In genomic region chr18:13453714-13454113, GRCh38 we compare ENCODE assay signal across 21 cellular contexts.
DNase-seq lines count a peak whose midpoint lies in the region; ATAC-seq, FAIRE-seq and TF ChIP-seq lines count a peak whose summit lies in the region.
"Had no signal": no experiment of that assay in that cellular context is flagged by ENCODE, and none has a peak within 500 bp of the region (broad histone marks: within the 10 kb centered on the region; RNA-seq: fewer than 3 reads in every experiment).

No MANE protein-coding gene starts in this region.

- no peak overlapping the region for H3K18ac ChIP-seq in H9 (ENCODE audit: insufficient read length, low read depth, low read length)

- TF ChIP-seq EP300 in HepG2 (IDR thresholded peaks at IDR 0.05; ENCODE audit: low read depth in 2 of 2, low read length in 2 of 2) (no peak), HepG2 (CRISPR knock-in tag; IDR thresholded peaks at IDR 0.05; ENCODE audit: borderline replicate concordance) (no peak)

- H3K27me3 Mint-ChIP-seq in H9 (ENCODE audit: low read depth) (peaks cover 47% of the 10 kb centered on the region), nephron progenitor cell (ENCODE audit: low read depth, poor library complexity) (peaks cover 60% of the 10 kb centered on the region)
- no peaks in the 10 kb centered on the region for H3K27me3 Mint-ChIP-seq in CD4-positive, alpha-beta memory T cell
- H3K27me3 Mint-ChIP-seq: activated CD4-positive, alpha-beta T cell treated with anti-CD3 and anti-CD28 coated beads, Interleukin-2, amount 10 ng/mL, durations not matched to agents 24 days and 14 days; activated naive CD8-positive, alpha-beta T cell treated with anti-CD3 and anti-CD28 coated beads, Interleukin-2, amount 50 U/mL, for 24 hours had no signal

- H4K5ac ChIP-seq in H9 (ENCODE audit: insufficient read length, low read depth, low read length), result no peak overlapping the region

- H3K9me3 ChIP-seq in H9 (ENCODE audit: control insufficient read depth, low read depth, low read length) (no peaks in the 10 kb centered on the region), HepG2 (ENCODE audit: low read length) (no peaks in the 10 kb centered on the region)
- no peaks in the 10 kb centered on the region for H3K9me3 ChIP-seq in CD4-positive, alpha-beta memory T cell (ENCODE audit: control insufficient read depth in 1 of 2, low read length in 2 of 2)
- H3K9me3 ChIP-seq: uterus had no signal

- intact Hi-C loops in HepG2 (cut with micrococcal nuclease; ENCODE audit: unreplicated experiment), result no loop called here
- intact Hi-C loops in CD4-positive, alpha-beta memory T cell (cut with micrococcal nuclease), result no loop called here

- H3K4me2 ChIP-seq in H9 (ENCODE audit: insufficient read depth, insufficient read length, low read length) (no peak overlapping the region), HepG2 (ENCODE audit: low read depth, low read length) (no peak overlapping the region)

- no peak overlapping the region for H3K9ac ChIP-seq in H9 (ENCODE audit: extremely low read depth, insufficient read length, low read length)
- no peak overlapping the region for H3K9ac ChIP-seq in HepG2 (ENCODE audit: insufficient read depth, low read depth, low read length)

- CTCF ChIA-PET in HepG2 (lab: Yijun Ruan, JAX; ENCODE audit: low intra/inter-chr PET ratio, low total read pairs), result no interaction called here
- CTCF ChIA-PET in CD4-positive, alpha-beta memory T cell (lab: Charles Lee; ENCODE audit: partially characterized antibody), result no interaction called here

- no peak overlapping the region for H2BK15ac ChIP-seq in H9 (ENCODE audit: low read depth, low read length)

- H3K27ac Mint-ChIP-seq in H9 (no peak overlapping the region), nephron progenitor cell (no peak overlapping the region)
- H3K27ac Mint-ChIP-seq in CD4-positive, alpha-beta memory T cell, result no peak overlapping the region
- H3K27ac Mint-ChIP-seq: activated CD4-positive, alpha-beta T cell treated with anti-CD3 and anti-CD28 coated beads, Interleukin-2, amount 10 ng/mL, durations not matched to agents 24 days and 14 days; activated T-helper 1 cell treated with anti-CD3 and anti-CD28 coated beads, Interleukin-12 subunit alpha, Interleukin-12 subunit beta, Interleukin-2, Interleukin-4 antibody, amounts not matched to agents 30 ng/mL and 10 ng/mL and 1 ng/mL, durations not matched to agents 14 hours and 24 hours and 36 hours had no signal

- H3K4me1 Mint-ChIP-seq in H9 (peaks cover 45 to 50% of the 10 kb centered on the region in 2 experiments), nephron progenitor cell (peaks cover 22% of the 10 kb centered on the region)
- peaks cover 26 to 64% (median 47%) of the 10 kb centered on the region in 4 donors for H3K4me1 Mint-ChIP-seq in CD4-positive, alpha-beta memory T cell

- no peak for TF ChIP-seq POLR2A in HepG2 (IDR thresholded peaks at IDR 0.05; ENCODE audit: insufficient read depth in 1 of 2, low read depth in 2 of 2, low read length in 2 of 2)

- H3K27ac ChIP-seq in H9 (ENCODE audit: insufficient read length, low read depth, low read length) (no peak overlapping the region), caudate nucleus (ENCODE audit: low read depth, low read length) (peak overlapping the region; percentile 69), HepG2 (ENCODE audit: extremely low read length, insufficient read depth, low read length) (no peak overlapping the region)
- no peak overlapping the region for H3K27ac ChIP-seq in CD4-positive, alpha-beta memory T cell (ENCODE audit: low read depth, low read length)
- H3K27ac ChIP-seq: epithelial cell of prostate, HL-60, SK-N-MC, uterus had no signal

- H3K14ac ChIP-seq in H9 (ENCODE audit: insufficient read depth, low read length), result no peak overlapping the region; the same call in 1 of the 2 replicates

- H2BK120ac ChIP-seq in H9 (ENCODE audit: low read depth, low read length, poor library complexity, severe bottlenecking), result no peak overlapping the region

- FAIRE-seq in HepG2 (lab: Jason Lieb, UNC), result no peak
- FAIRE-seq: colon had no signal

- no peak overlapping the region for H3K4me3 ChIP-seq in HepG2 (replicated peaks in 1 of 3; ENCODE audit: insufficient read depth in 1 of 3, low read depth in 2 of 3, low read length in 3 of 3)
- H3K4me3 ChIP-seq in CD4-positive, alpha-beta memory T cell (ENCODE audit: low read length in 2 of 2), result no peak overlapping the region
- H3K4me3 ChIP-seq: SK-N-MC, uterus had no signal

- no peak overlapping the region for H3T11ph ChIP-seq in H9 (ENCODE audit: low read length)

- no peak overlapping the region for H4K8ac ChIP-seq in H9 (replicated peaks; ENCODE audit: insufficient read length, low read depth, low read length)

- no peaks in the 10 kb centered on the region for H3K79me1 ChIP-seq in H9 (ENCODE audit: insufficient read depth, low read depth, low read length, poor library complexity, severe bottlenecking)

- H3K4me3 Mint-ChIP-seq in H9 (no peak overlapping the region), nephron progenitor cell (no peak overlapping the region)
- H3K4me3 Mint-ChIP-seq in CD4-positive, alpha-beta memory T cell, result no peak overlapping the region
- H3K4me3 Mint-ChIP-seq: activated CD4-positive, alpha-beta T cell treated with anti-CD3 and anti-CD28 coated beads, Interleukin-2, amount 10 ng/mL, durations not matched to agents 24 days and 14 days; activated naive CD8-positive, alpha-beta T cell treated with anti-CD3 and anti-CD28 coated beads, Interleukin-2, amount 50 U/mL, for 24 hours; activated T-helper 1 cell treated with anti-CD3 and anti-CD28 coated beads, Interleukin-12 subunit alpha, Interleukin-12 subunit beta, Interleukin-2, Interleukin-4 antibody, amounts not matched to agents 30 ng/mL and 10 ng/mL and 1 ng/mL, durations not matched to agents 14 hours and 24 hours and 36 hours had no signal

- H3K36me3 ChIP-seq in HepG2 (replicated peaks in 1 of 2; ENCODE audit: control insufficient read depth in 1 of 2, insufficient read depth in 2 of 2, low read length in 2 of 2), result no peaks in the 10 kb centered on the region
- no peaks in the 10 kb centered on the region for H3K36me3 ChIP-seq in CD4-positive, alpha-beta memory T cell (ENCODE audit: insufficient read depth, low read length)
- H3K36me3 ChIP-seq: uterus had no signal

- H4K20me1 ChIP-seq in H9 (ENCODE audit: control insufficient read depth, insufficient read depth, insufficient read length) (no peaks in the 10 kb centered on the region), HepG2 (ENCODE audit: insufficient read depth, low read length) (peaks cover 3% of the 10 kb centered on the region; the same call in 1 of the 2 replicates)

- no peak overlapping the region for H4K91ac ChIP-seq in H9 (ENCODE audit: insufficient read length, low read depth, low read length)

- H2AFZ ChIP-seq in H9 (ENCODE audit: low read length) (no peak overlapping the region), HepG2 (ENCODE audit: low read length) (no peak overlapping the region)

- POLR2A ChIA-PET in HepG2 (lab: Yijun Ruan, JAX), result no interaction called here
- POLR2A ChIA-PET in CD4-positive, alpha-beta memory T cell (lab: Charles Lee; ENCODE audit: partially characterized antibody), result no interaction called here

- no peaks in the 10 kb centered on the region for H3K79me2 ChIP-seq in H9 (ENCODE audit: insufficient read depth, low read length)
- no peaks in the 10 kb centered on the region for H3K79me2 ChIP-seq in HepG2 (ENCODE audit: insufficient read depth, low read length)

- TF ChIP-seq CTCF in H9 (conservative IDR thresholded peaks at IDR 0.05) (no peak), HepG2 (CRISPR knock-in tag; IDR thresholded peaks at IDR 0.05) (no peak), nephron progenitor cell (IDR thresholded peaks at IDR 0.05) (no peak)

- H3K27me3 ChIP-seq in H9 (ENCODE audit: insufficient read depth, low read length) (no peaks in the 10 kb centered on the region), HepG2 (ENCODE audit: control insufficient read depth in 1 of 2, insufficient read depth in 2 of 2, low read length in 2 of 2) (no peaks in the 10 kb centered on the region)
- H3K27me3 ChIP-seq in CD4-positive, alpha-beta memory T cell (ENCODE audit: insufficient read depth, low read length), result no peaks in the 10 kb centered on the region
- H3K27me3 ChIP-seq: uterus had no signal

- BruUV-seq in HepG2 (replicated peaks; lab: Mats Ljungman, UMichigan), result no TSS peak

- TF ChIP-seq RAD21 in HepG2 (CRISPR knock-in tag; IDR thresholded peaks at IDR 0.05), result no peak

- H3K36me3 Mint-ChIP-seq in H9 (ENCODE audit: insufficient read depth in 1 of 3, low read depth in 3 of 3) (peaks cover 0 to 4% (median 0%) of the 10 kb centered on the region in 3 experiments; a peak in 2 of 7 replicates), nephron progenitor cell (ENCODE audit: low read depth) (no peaks in the 10 kb centered on the region)
- peaks cover 2 to 6% of the 10 kb centered on the region in 2 donors for H3K36me3 Mint-ChIP-seq in CD4-positive, alpha-beta memory T cell

- no peak overlapping the region for H3K4ac ChIP-seq in H9 (ENCODE audit: low read depth, low read length)

- no peak overlapping the region for H2BK5ac ChIP-seq in H9 (ENCODE audit: insufficient read length, low read length)

- no peak overlapping the region for H2BK12ac ChIP-seq in H9 (ENCODE audit: insufficient read length, low read depth, low read length)

- H2BK20ac ChIP-seq in H9 (ENCODE audit: low read depth, low read length, poor library complexity, severe bottlenecking), result no peak overlapping the region

- DNase-seq in AG08395 (ENCODE audit: low spot score) (peak; percentile 39), H9 (peak; percentile 19), caudate nucleus (lab: John Stamatoyannopoulos, UW) (peak in 19 of 61 donors; percentile 28 to 74 (median 49)), HepG2 (ENCODE audit: low spot score) (no peak), nephron progenitor cell (no peak), SHP77 (lab: John Stamatoyannopoulos, UW) (no peak), NCI-H1930 (lab: John Stamatoyannopoulos, UW) (no peak)
- DNase-seq in CD4-positive, alpha-beta memory T cell, result no peak
- DNase-seq: ACHN; activated CD4-positive, alpha-beta T cell treated with anti-CD3 and anti-CD28 coated beads, Interleukin-2, amount 10 ng/mL, durations not matched to agents 24 days and 14 days; activated naive CD8-positive, alpha-beta T cell treated with anti-CD3 and anti-CD28 coated beads, Interleukin-2, amount 50 U/mL, for 24 hours; KG1; mesendoderm; NCI-H1105 treated with DMSO at 0.1 percent for 48 hours; NCI-H446; uterus had no signal

- H3K9me3 Mint-ChIP-seq in H9, result no peaks in the 10 kb centered on the region; a peak in 1 of 5 replicates
- no peaks in the 10 kb centered on the region for H3K9me3 Mint-ChIP-seq in CD4-positive, alpha-beta memory T cell
- H3K9me3 Mint-ChIP-seq in nephron progenitor cell, result no peaks in the 10 kb centered on the region
- H3K9me3 Mint-ChIP-seq: activated CD4-positive, alpha-beta T cell treated with anti-CD3 and anti-CD28 coated beads, Interleukin-2, amount 10 ng/mL, durations not matched to agents 24 days and 14 days; activated naive CD8-positive, alpha-beta T cell treated with anti-CD3 and anti-CD28 coated beads, Interleukin-2, amount 50 U/mL, for 24 hours had no signal

- H3K4me1 ChIP-seq in H9 (ENCODE audit: insufficient read depth, low read length) (peaks cover 11% of the 10 kb centered on the region; the same call in 1 of the 2 replicates), HepG2 (ENCODE audit: insufficient read depth, low read length) (no peaks in the 10 kb centered on the region)
- H3K4me1 ChIP-seq in CD4-positive, alpha-beta memory T cell (ENCODE audit: insufficient read depth, low read length), result peaks cover 21% of the 10 kb centered on the region
- H3K4me1 ChIP-seq: uterus had no signal

- no peak overlapping the region for H2AK5ac ChIP-seq in H9 (ENCODE audit: insufficient read length, low read length)

- H3K56ac ChIP-seq in H9 (ENCODE audit: insufficient read length, low read depth, low read length), result no peak overlapping the region

- no CpG with 5 or more reads among the region's 18 CpGs for WGBS in H9 (ENCODE audit: extremely low coverage, insufficient read length, low lambda C conversion rate)
- 94% methylated on average over 15 of the region's 18 CpGs for WGBS in HepG2 (ENCODE audit: low lambda C conversion rate)

- in situ Hi-C loops in HepG2 (cut with HindIII; ENCODE audit: extremely low pct_ligation_motif_present, low pct_unique_long_range_greater_than_20kb), result no loop called here

- no peak for ATAC-seq in HepG2
- ATAC-seq: activated naive CD8-positive, alpha-beta T cell treated with anti-CD3 and anti-CD28 coated beads, Interleukin-2, amount 50 U/mL, for 24 hours had no signal

- H3K23ac ChIP-seq in H9 (ENCODE audit: insufficient read length, low read depth, low read length), result no peak overlapping the region

- H3K23me2 ChIP-seq in H9 (ENCODE audit: insufficient read length, low read depth, low read length, poor library complexity, severe bottlenecking), result no peaks in the 10 kb centered on the region

Comparison
In these comparisons a context has a peak if more than half of its experiments do, and no peak if none do; other contexts are left out.
1. DNase-seq: peak in AG08395 (single experiment) and H9 (single experiment); none in HepG2 (single experiment), CD4-positive, alpha-beta memory T cell (0 of 5), nephron progenitor cell (single experiment), SHP77 (0 of 2) and NCI-H1930 (0 of 2).